1 cellular context compared by ENCODE assay signal in the genomic region with DNA sequence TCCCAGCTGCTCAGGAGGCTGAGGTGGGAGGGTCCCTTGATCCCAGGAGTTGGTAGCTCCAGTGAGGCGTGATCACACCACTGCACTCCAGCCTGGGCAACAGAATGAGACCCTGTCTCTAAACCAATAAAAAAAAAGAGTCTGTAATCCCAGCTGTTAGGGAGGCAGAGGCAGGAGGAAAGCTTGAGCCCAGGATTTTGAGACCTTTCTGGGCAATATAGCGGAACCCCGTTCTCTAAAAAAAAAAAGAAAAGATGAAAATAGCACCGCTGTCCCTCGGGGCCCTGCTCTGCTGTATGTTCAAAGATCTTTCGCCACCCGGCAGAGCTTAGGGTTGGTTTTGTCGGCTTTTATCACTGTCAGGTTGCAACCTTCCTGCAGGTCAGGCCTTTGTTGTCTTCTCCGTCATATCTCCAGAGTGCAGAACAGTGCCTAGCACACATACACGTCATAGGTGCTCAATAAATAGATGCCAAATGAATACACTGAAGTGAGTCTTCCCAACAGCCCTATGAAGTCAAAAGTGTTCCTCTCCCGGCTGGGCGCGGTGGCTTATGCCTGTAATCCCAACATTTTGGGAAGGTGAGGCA.
TF ChIP-seq lines count a peak whose summit lies in the region.

No MANE protein-coding gene starts in this region.

TF ChIP-seq in HepG2, 621 proteins besides CTCF, POLR2A, EP300 and RAD21 (continues in another document):
- TF ChIP-seq ZNF556 (CRISPR knock-in tag; IDR thresholded peaks at IDR 0.05; ENCODE audit: borderline replicate concordance) (no peak), ZZZ3 (CRISPR knock-in tag; IDR thresholded peaks at IDR 0.05; ENCODE audit: borderline replicate concordance) (no peak), ZKSCAN8 (CRISPR knock-in tag; IDR thresholded peaks at IDR 0.05; ENCODE audit: borderline replicate concordance) (peak; percentile 98), FOXA1 (IDR thresholded peaks at IDR 0.05) (no peak), FOXA1 (CRISPR knock-in tag; IDR thresholded peaks at IDR 0.05) (no peak), ZSCAN22 (CRISPR knock-in tag; IDR thresholded peaks at IDR 0.05) (peak; percentile 55; the same call in 1 of the 2 replicates), PHF21A (CRISPR knock-in tag; IDR thresholded peaks at IDR 0.05) (peak; percentile 50; the same call in 1 of the 2 replicates), ZNF143 (CRISPR knock-in tag; IDR thresholded peaks at IDR 0.05) (no peak), NR2F2 (IDR thresholded peaks at IDR 0.05; ENCODE audit: borderline replicate concordance, low read depth) (0 out of 2 replicates have a peak, but pooled peaks have one; percentile 30), ZNF7 (CRISPR knock-in tag; IDR thresholded peaks at IDR 0.05) (peak; percentile 99), ZNF263 (CRISPR knock-in tag; IDR thresholded peaks at IDR 0.05) (0 out of 2 replicates have a peak, but pooled peaks have one; percentile 29), POGZ (CRISPR knock-in tag; IDR thresholded peaks at IDR 0.05) (no peak), PCBP1 (IDR thresholded peaks at IDR 0.05; ENCODE audit: borderline replicate concordance, low read depth, low read length) (no peak), ZNF136 (CRISPR knock-in tag; IDR thresholded peaks at IDR 0.05; ENCODE audit: low read depth) (no peak), ZNF607 (CRISPR knock-in tag; IDR thresholded peaks at IDR 0.05; ENCODE audit: borderline replicate concordance) (no peak), RARA (CRISPR knock-in tag; IDR thresholded peaks at IDR 0.05) (peak; percentile 13; the same call in 1 of the 2 replicates), ZNF75D (CRISPR knock-in tag; IDR thresholded peaks at IDR 0.05; ENCODE audit: borderline replicate concordance) (no peak), TCF12 (IDR thresholded peaks at IDR 0.05) (no peak), TCF12 (CRISPR knock-in tag; IDR thresholded peaks at IDR 0.05) (no peak), ZBTB21 (CRISPR knock-in tag; IDR thresholded peaks at IDR 0.05) (peak; percentile 92), ZNF501 (CRISPR knock-in tag; IDR thresholded peaks at IDR 0.05) (no peak), HNRNPK (IDR thresholded peaks at IDR 0.05; ENCODE audit: low read depth, low read length, poor library complexity, severe bottlenecking) (no peak), ZNF431 (CRISPR knock-in tag; IDR thresholded peaks at IDR 0.05; ENCODE audit: borderline replicate concordance, low read depth) (no peak), SATB2 (CRISPR knock-in tag; IDR thresholded peaks at IDR 0.05) (no peak), HDAC2 (CRISPR knock-in tag; IDR thresholded peaks at IDR 0.05) (0 out of 2 replicates have a peak, but pooled peaks have one; percentile 38), CC2D1A (CRISPR knock-in tag; IDR thresholded peaks at IDR 0.05) (no peak), ZFP37 (CRISPR knock-in tag; IDR thresholded peaks at IDR 0.05; ENCODE audit: borderline replicate concordance) (no peak), SMAD3 (CRISPR knock-in tag; IDR thresholded peaks at IDR 0.05) (no peak), ZNF670 (CRISPR knock-in tag; IDR thresholded peaks at IDR 0.05; ENCODE audit: borderline replicate concordance) (no peak), PRPF4 (IDR thresholded peaks at IDR 0.05; ENCODE audit: low read depth, low read length, poor library complexity, severe bottlenecking) (no peak), ZNF724P (CRISPR knock-in tag; IDR thresholded peaks at IDR 0.05; ENCODE audit: borderline replicate concordance) (no peak), TSC22D2 (CRISPR knock-in tag; IDR thresholded peaks at IDR 0.05; ENCODE audit: borderline replicate concordance) (no peak), HMG20A (CRISPR knock-in tag; IDR thresholded peaks at IDR 0.05; ENCODE audit: borderline replicate concordance) (no peak), SP140L (CRISPR knock-in tag; IDR thresholded peaks at IDR 0.05; ENCODE audit: borderline replicate concordance) (no peak), ZBTB42 (CRISPR knock-in tag; IDR thresholded peaks at IDR 0.05) (no peak), HNRNPLL (IDR thresholded peaks at IDR 0.05; ENCODE audit: low read depth, low read length, poor library complexity, severe bottlenecking) (no peak), THAP11 (CRISPR knock-in tag; IDR thresholded peaks at IDR 0.05) (no peak), XRCC5 (optimal IDR thresholded peaks at IDR 0.05; ENCODE audit: low read length) (no peak), CREB1 (IDR thresholded peaks at IDR 0.05) (0 out of 2 replicates have a peak, but pooled peaks have one; percentile 11), CREB1 (CRISPR knock-in tag; IDR thresholded peaks at IDR 0.05) (no peak), AGO1 (IDR thresholded peaks at IDR 0.05; ENCODE audit: low read depth, low read length, poor library complexity, severe bottlenecking) (no peak), KDM2A (CRISPR knock-in tag; IDR thresholded peaks at IDR 0.05; ENCODE audit: borderline replicate concordance, low read depth) (no peak), ZNF773 (CRISPR knock-in tag; IDR thresholded peaks at IDR 0.05; ENCODE audit: borderline replicate concordance) (no peak), NFIB (CRISPR knock-in tag; IDR thresholded peaks at IDR 0.05; ENCODE audit: borderline replicate concordance) (no peak), ZNF333 (CRISPR knock-in tag; IDR thresholded peaks at IDR 0.05; ENCODE audit: borderline replicate concordance) (no peak), ZSCAN25 (CRISPR knock-in tag; IDR thresholded peaks at IDR 0.05) (no peak), SALL1 (CRISPR knock-in tag; IDR thresholded peaks at IDR 0.05) (no peak), TCF7 (IDR thresholded peaks at IDR 0.05; ENCODE audit: low read depth) (peak; percentile 55)
- TF ChIP-seq, protein P1, sequence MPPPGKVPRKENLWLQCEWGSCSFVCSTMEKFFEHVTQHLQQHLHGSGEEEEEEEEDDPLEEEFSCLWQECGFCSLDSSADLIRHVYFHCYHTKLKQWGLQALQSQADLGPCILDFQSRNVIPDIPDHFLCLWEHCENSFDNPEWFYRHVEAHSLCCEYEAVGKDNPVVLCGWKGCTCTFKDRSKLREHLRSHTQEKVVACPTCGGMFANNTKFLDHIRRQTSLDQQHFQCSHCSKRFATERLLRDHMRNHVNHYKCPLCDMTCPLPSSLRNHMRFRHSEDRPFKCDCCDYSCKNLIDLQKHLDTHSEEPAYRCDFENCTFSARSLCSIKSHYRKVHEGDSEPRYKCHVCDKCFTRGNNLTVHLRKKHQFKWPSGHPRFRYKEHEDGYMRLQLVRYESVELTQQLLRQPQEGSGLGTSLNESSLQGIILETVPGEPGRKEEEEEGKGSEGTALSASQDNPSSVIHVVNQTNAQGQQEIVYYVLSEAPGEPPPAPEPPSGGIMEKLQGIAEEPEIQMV (CRISPR knock-in tag; IDR thresholded peaks at IDR 0.05; ENCODE audit: low read depth) = no peak
- TF ChIP-seq, protein P2, sequence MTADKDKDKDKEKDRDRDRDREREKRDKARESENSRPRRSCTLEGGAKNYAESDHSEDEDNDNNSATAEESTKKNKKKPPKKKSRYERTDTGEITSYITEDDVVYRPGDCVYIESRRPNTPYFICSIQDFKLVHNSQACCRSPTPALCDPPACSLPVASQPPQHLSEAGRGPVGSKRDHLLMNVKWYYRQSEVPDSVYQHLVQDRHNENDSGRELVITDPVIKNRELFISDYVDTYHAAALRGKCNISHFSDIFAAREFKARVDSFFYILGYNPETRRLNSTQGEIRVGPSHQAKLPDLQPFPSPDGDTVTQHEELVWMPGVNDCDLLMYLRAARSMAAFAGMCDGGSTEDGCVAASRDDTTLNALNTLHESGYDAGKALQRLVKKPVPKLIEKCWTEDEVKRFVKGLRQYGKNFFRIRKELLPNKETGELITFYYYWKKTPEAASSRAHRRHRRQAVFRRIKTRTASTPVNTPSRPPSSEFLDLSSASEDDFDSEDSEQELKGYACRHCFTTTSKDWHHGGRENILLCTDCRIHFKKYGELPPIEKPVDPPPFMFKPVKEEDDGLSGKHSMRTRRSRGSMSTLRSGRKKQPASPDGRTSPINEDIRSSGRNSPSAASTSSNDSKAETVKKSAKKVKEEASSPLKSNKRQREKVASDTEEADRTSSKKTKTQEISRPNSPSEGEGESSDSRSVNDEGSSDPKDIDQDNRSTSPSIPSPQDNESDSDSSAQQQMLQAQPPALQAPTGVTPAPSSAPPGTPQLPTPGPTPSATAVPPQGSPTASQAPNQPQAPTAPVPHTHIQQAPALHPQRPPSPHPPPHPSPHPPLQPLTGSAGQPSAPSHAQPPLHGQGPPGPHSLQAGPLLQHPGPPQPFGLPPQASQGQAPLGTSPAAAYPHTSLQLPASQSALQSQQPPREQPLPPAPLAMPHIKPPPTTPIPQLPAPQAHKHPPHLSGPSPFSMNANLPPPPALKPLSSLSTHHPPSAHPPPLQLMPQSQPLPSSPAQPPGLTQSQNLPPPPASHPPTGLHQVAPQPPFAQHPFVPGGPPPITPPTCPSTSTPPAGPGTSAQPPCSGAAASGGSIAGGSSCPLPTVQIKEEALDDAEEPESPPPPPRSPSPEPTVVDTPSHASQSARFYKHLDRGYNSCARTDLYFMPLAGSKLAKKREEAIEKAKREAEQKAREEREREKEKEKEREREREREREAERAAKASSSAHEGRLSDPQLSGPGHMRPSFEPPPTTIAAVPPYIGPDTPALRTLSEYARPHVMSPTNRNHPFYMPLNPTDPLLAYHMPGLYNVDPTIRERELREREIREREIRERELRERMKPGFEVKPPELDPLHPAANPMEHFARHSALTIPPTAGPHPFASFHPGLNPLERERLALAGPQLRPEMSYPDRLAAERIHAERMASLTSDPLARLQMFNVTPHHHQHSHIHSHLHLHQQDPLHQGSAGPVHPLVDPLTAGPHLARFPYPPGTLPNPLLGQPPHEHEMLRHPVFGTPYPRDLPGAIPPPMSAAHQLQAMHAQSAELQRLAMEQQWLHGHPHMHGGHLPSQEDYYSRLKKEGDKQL (CRISPR knock-in tag; IDR thresholded peaks at IDR 0.05; ENCODE audit: low read depth) = no peak
- TF ChIP-seq, protein P3, sequence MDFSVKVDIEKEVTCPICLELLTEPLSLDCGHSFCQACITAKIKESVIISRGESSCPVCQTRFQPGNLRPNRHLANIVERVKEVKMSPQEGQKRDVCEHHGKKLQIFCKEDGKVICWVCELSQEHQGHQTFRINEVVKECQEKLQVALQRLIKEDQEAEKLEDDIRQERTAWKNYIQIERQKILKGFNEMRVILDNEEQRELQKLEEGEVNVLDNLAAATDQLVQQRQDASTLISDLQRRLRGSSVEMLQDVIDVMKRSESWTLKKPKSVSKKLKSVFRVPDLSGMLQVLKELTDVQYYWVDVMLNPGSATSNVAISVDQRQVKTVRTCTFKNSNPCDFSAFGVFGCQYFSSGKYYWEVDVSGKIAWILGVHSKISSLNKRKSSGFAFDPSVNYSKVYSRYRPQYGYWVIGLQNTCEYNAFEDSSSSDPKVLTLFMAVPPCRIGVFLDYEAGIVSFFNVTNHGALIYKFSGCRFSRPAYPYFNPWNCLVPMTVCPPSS (IDR thresholded peaks at IDR 0.05) = no peak
- TF ChIP-seq, protein P4, sequence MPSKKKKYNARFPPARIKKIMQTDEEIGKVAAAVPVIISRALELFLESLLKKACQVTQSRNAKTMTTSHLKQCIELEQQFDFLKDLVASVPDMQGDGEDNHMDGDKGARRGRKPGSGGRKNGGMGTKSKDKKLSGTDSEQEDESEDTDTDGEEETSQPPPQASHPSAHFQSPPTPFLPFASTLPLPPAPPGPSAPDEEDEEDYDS (CRISPR knock-in tag; IDR thresholded peaks at IDR 0.05) = no peak
- TF ChIP-seq, protein P5, sequence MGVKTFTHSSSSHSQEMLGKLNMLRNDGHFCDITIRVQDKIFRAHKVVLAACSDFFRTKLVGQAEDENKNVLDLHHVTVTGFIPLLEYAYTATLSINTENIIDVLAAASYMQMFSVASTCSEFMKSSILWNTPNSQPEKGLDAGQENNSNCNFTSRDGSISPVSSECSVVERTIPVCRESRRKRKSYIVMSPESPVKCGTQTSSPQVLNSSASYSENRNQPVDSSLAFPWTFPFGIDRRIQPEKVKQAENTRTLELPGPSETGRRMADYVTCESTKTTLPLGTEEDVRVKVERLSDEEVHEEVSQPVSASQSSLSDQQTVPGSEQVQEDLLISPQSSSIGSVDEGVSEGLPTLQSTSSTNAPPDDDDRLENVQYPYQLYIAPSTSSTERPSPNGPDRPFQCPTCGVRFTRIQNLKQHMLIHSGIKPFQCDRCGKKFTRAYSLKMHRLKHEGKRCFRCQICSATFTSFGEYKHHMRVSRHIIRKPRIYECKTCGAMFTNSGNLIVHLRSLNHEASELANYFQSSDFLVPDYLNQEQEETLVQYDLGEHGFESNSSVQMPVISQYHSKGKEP (CRISPR knock-in tag; IDR thresholded peaks at IDR 0.05) = no peak
- TF ChIP-seq, protein P6, sequence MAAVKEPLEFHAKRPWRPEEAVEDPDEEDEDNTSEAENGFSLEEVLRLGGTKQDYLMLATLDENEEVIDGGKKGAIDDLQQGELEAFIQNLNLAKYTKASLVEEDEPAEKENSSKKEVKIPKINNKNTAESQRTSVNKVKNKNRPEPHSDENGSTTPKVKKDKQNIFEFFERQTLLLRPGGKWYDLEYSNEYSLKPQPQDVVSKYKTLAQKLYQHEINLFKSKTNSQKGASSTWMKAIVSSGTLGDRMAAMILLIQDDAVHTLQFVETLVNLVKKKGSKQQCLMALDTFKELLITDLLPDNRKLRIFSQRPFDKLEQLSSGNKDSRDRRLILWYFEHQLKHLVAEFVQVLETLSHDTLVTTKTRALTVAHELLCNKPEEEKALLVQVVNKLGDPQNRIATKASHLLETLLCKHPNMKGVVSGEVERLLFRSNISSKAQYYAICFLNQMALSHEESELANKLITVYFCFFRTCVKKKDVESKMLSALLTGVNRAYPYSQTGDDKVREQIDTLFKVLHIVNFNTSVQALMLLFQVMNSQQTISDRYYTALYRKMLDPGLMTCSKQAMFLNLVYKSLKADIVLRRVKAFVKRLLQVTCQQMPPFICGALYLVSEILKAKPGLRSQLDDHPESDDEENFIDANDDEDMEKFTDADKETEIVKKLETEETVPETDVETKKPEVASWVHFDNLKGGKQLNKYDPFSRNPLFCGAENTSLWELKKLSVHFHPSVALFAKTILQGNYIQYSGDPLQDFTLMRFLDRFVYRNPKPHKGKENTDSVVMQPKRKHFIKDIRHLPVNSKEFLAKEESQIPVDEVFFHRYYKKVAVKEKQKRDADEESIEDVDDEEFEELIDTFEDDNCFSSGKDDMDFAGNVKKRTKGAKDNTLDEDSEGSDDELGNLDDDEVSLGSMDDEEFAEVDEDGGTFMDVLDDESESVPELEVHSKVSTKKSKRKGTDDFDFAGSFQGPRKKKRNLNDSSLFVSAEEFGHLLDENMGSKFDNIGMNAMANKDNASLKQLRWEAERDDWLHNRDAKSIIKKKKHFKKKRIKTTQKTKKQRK (IDR thresholded peaks at IDR 0.05; ENCODE audit: low read length) = no peak
- TF ChIP-seq, protein P7, sequence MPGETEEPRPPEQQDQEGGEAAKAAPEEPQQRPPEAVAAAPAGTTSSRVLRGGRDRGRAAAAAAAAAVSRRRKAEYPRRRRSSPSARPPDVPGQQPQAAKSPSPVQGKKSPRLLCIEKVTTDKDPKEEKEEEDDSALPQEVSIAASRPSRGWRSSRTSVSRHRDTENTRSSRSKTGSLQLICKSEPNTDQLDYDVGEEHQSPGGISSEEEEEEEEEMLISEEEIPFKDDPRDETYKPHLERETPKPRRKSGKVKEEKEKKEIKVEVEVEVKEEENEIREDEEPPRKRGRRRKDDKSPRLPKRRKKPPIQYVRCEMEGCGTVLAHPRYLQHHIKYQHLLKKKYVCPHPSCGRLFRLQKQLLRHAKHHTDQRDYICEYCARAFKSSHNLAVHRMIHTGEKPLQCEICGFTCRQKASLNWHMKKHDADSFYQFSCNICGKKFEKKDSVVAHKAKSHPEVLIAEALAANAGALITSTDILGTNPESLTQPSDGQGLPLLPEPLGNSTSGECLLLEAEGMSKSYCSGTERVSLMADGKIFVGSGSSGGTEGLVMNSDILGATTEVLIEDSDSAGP (CRISPR knock-in tag; IDR thresholded peaks at IDR 0.05; ENCODE audit: borderline replicate concordance) = no peak
